Comparison of ENCODE assay signal across 10 cellular contexts in the genomic region with DNA sequence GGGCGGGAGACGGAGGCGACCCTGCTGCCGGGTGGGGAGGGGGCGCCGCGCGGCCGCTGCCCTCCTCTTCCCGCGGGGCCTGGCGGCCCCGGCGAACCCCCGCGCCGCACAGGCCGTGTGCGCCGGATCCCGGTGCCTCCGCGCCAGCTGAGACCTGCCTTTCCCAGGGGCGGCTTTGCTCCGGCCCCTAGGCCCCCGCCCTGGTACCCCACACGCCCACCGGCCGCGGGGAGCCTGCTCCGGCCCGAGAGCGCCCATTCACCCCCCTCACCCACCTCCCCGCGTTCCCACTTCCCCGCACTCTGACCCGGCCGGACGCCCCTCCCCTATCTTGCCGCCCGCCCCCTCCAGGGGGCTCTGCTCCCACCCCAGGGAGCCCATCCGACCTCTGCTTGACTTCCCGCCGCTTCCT. TPM values are rescaled to one million over a fixed set of nuclear protein-coding genes. Genes with fewer than 3 reads are reported as not detected.
A peak's percentile ranks its signal among the peaks of the same experiment; 100 is the strongest.
DNase-seq lines count a peak whose midpoint lies in the region; TF ChIP-seq lines count a peak whose summit lies in the region.
"Had no signal": no experiment of that assay in that cellular context is flagged by ENCODE, and none has a peak within 500 bp of the region (broad histone marks: within the 10 kb centered on the region; RNA-seq: fewer than 3 reads in every experiment).

No MANE protein-coding gene starts in this region.

- H3K27ac ChIP-seq in CD8-positive, alpha-beta memory T cell (ENCODE audit: low read depth, low read length): no peak overlapping the region
- H3K27ac ChIP-seq in HUES48 (ENCODE audit: low read depth, low read length) (no peak overlapping the region), ectodermal cell (ENCODE audit: insufficient read depth, low read depth, low read length, poor library complexity, severe bottlenecking) (no peak overlapping the region), ovary (no peak overlapping the region), thyroid gland (no peak overlapping the region)
- H3K27ac ChIP-seq: neutrophil had no signal

- TF ChIP-seq POLR2A in ovary (IDR thresholded peaks at IDR 0.05): no peak
- TF ChIP-seq POLR2A in thyroid gland (IDR thresholded peaks at IDR 0.05): no peak

- peaks cover 5% of the 10 kb centered on the region for H3K27me3 ChIP-seq in CD8-positive, alpha-beta memory T cell (ENCODE audit: insufficient read depth, low read length, poor library complexity, severe bottlenecking)
- H3K27me3 ChIP-seq in HUES48 (ENCODE audit: control insufficient read depth, insufficient read depth, low read length) (peaks cover 62% of the 10 kb centered on the region), ectodermal cell (ENCODE audit: control insufficient read depth, insufficient read depth, low read length, poor library complexity, severe bottlenecking) (peaks cover 68% of the 10 kb centered on the region), ovary (peaks cover 3% of the 10 kb centered on the region), thyroid gland (peaks cover 10% of the 10 kb centered on the region)

- POLR2A ChIA-PET in CD8-positive, alpha-beta memory T cell (lab: Charles Lee): no interaction called here

- H3K9ac ChIP-seq in HUES48 (ENCODE audit: low read depth, low read length): no peak overlapping the region

- H3K4me3 Mint-ChIP-seq in CD8-positive, alpha-beta memory T cell: peak overlapping the region in 6 of 7 donors; percentile 60 to 92 (median 70)
- no peak overlapping the region for H3K4me3 Mint-ChIP-seq in activated T-helper 1 cell treated with anti-CD3 and anti-CD28 coated beads, Interleukin-12 subunit alpha, Interleukin-12 subunit beta, Interleukin-2, Interleukin-4 antibody, amounts not matched to agents 30 ng/mL and 10 ng/mL and 1 ng/mL, durations not matched to agents 14 hours and 24 hours and 36 hours

- no peak for TF ChIP-seq EP300 in ovary (IDR thresholded peaks at IDR 0.05)

- H3K9me3 Mint-ChIP-seq in CD8-positive, alpha-beta memory T cell: peaks cover 0 to 2% (median 0%) of the 10 kb centered on the region in 5 donors
- no peaks in the 10 kb centered on the region for H3K9me3 Mint-ChIP-seq in activated T-helper 1 cell treated with anti-CD3 and anti-CD28 coated beads, Interleukin-12 subunit alpha, Interleukin-12 subunit beta, Interleukin-2, Interleukin-4 antibody, amounts not matched to agents 30 ng/mL and 10 ng/mL and 1 ng/mL, durations not matched to agents 14 hours and 24 hours and 36 hours

- WGBS in ectodermal cell, 2 experiments: 2% methylated on average over 44 of the region's 44 CpGs
- WGBS in ovary, 3 donors: 0 to 2% (median 0%) methylated on average over 28 to 44 of the region's 44 CpGs
- WGBS in thyroid gland, 2 donors: 3 to 4% methylated on average over 8 to 21 of the region's 44 CpGs

- H3K4me1 Mint-ChIP-seq in CD8-positive, alpha-beta memory T cell: peaks cover 10 to 40% (median 28%) of the 10 kb centered on the region in 3 donors
- peaks cover 5% of the 10 kb centered on the region for H3K4me1 Mint-ChIP-seq in activated T-helper 1 cell treated with anti-CD3 and anti-CD28 coated beads, Interleukin-12 subunit alpha, Interleukin-12 subunit beta, Interleukin-2, Interleukin-4 antibody, amounts not matched to agents 30 ng/mL and 10 ng/mL and 1 ng/mL, durations not matched to agents 14 hours and 24 hours and 36 hours (ENCODE audit: low read depth)

- H3K4me1 ChIP-seq in CD8-positive, alpha-beta memory T cell (ENCODE audit: insufficient read depth, low read length): peaks cover 9% of the 10 kb centered on the region
- H3K4me1 ChIP-seq in HUES48 (ENCODE audit: control insufficient read depth, insufficient read depth, low read length) (no peaks in the 10 kb centered on the region), ectodermal cell (ENCODE audit: control insufficient read depth, insufficient read depth, low read length) (no peaks in the 10 kb centered on the region), ovary (ENCODE audit: insufficient read depth) (peaks cover 3% of the 10 kb centered on the region), thyroid gland (peaks cover 0 to 9% of the 10 kb centered on the region in 2 donors)

- no peak overlapping the region for H3K4me3 ChIP-seq in CD8-positive, alpha-beta memory T cell (ENCODE audit: low read length)
- peak overlapping the region; percentile 57; the same call in 1 of the 2 replicates for H3K4me3 ChIP-seq in HUES48 (ENCODE audit: low read depth, low read length)
- peak overlapping the region; percentile 32 for H3K4me3 ChIP-seq in ectodermal cell (ENCODE audit: insufficient read depth, low read depth, low read length)
- H3K4me3 ChIP-seq in ovary: peak overlapping the region; percentile 14
- no peak overlapping the region for H3K4me3 ChIP-seq in thyroid gland (replicated peaks in 1 of 3)

- CTCF ChIA-PET in CD8-positive, alpha-beta memory T cell (lab: Charles Lee): interaction anchor here (9.6 kb wide), 1 partner anchor 42 kb away, joined by 168 read pairs; no protein-coding TSS in a partner anchor

- no peaks in the 10 kb centered on the region for H3K36me3 ChIP-seq in CD8-positive, alpha-beta memory T cell (ENCODE audit: insufficient read depth, low read length)
- no peaks in the 10 kb centered on the region for H3K36me3 ChIP-seq in HUES48 (ENCODE audit: control insufficient read depth, insufficient read depth, low read length)
- H3K36me3 ChIP-seq in ectodermal cell (ENCODE audit: control insufficient read depth, insufficient read depth, low read length): no peaks in the 10 kb centered on the region
- no peaks in the 10 kb centered on the region for H3K36me3 ChIP-seq in ovary
- H3K36me3 ChIP-seq in thyroid gland: no peaks in the 10 kb centered on the region
- H3K36me3 ChIP-seq: neutrophil had no signal

- DNase-seq in CD8-positive, alpha-beta memory T cell: no peak
- DNase-seq in ovary (no peak), thyroid gland (no peak), amniotic stem cell (lab: John Stamatoyannopoulos, UW) (no peak), GDM1 (lab: John Stamatoyannopoulos, UW) (no peak)
- DNase-seq in activated T-helper 1 cell treated with anti-CD3 and anti-CD28 coated beads, Interleukin-12 subunit alpha, Interleukin-12 subunit beta, Interleukin-2, Interleukin-4 antibody, amounts not matched to agents 30 ng/mL and 10 ng/mL and 1 ng/mL, durations not matched to agents 14 hours and 24 hours and 36 hours (ENCODE audit: low spot score): no peak
- DNase-seq: Kasumi-1 had no signal

- peaks cover 24 to 43% of the 10 kb centered on the region in 2 donors for H3K27me3 Mint-ChIP-seq in CD8-positive, alpha-beta memory T cell
- H3K27me3 Mint-ChIP-seq in activated T-helper 1 cell treated with anti-CD3 and anti-CD28 coated beads, Interleukin-12 subunit alpha, Interleukin-12 subunit beta, Interleukin-2, Interleukin-4 antibody, amounts not matched to agents 30 ng/mL and 10 ng/mL and 1 ng/mL, durations not matched to agents 14 hours and 24 hours and 36 hours (ENCODE audit: insufficient read depth): peaks cover 54% of the 10 kb centered on the region

- H3K27ac Mint-ChIP-seq in CD8-positive, alpha-beta memory T cell: peak overlapping the region in 2 of 8 donors; percentile 43 to 56
- no peak overlapping the region for H3K27ac Mint-ChIP-seq in activated T-helper 1 cell treated with anti-CD3 and anti-CD28 coated beads, Interleukin-12 subunit alpha, Interleukin-12 subunit beta, Interleukin-2, Interleukin-4 antibody, amounts not matched to agents 30 ng/mL and 10 ng/mL and 1 ng/mL, durations not matched to agents 14 hours and 24 hours and 36 hours

- intact Hi-C loops in ovary (cut with DNase I) (no loop called here), thyroid gland (cut with DNase I) (no loop called here)
- intact Hi-C loops in activated T-helper 1 cell treated with anti-CD3 and anti-CD28 coated beads, Interleukin-12 subunit alpha, Interleukin-12 subunit beta, Interleukin-2, Interleukin-4 antibody, amounts not matched to agents 30 ng/mL and 10 ng/mL and 1 ng/mL, durations not matched to agents 14 hours and 24 hours and 36 hours (cut with micrococcal nuclease): no loop called here

- H3K9me3 ChIP-seq in CD8-positive, alpha-beta memory T cell (ENCODE audit: low read length): no peaks in the 10 kb centered on the region
- H3K9me3 ChIP-seq in HUES48 (ENCODE audit: control insufficient read depth, insufficient read depth, low read length) (no peaks in the 10 kb centered on the region), ectodermal cell (ENCODE audit: control insufficient read depth, low read length) (no peaks in the 10 kb centered on the region), ovary (no peaks in the 10 kb centered on the region), thyroid gland (no peaks in the 10 kb centered on the region)
- H3K9me3 ChIP-seq: neutrophil had no signal

- no peak for TF ChIP-seq CTCF in ovary (IDR thresholded peaks at IDR 0.05)
- no peak for TF ChIP-seq CTCF in thyroid gland (IDR thresholded peaks at IDR 0.05)

- no peaks in the 10 kb centered on the region for H3K36me3 Mint-ChIP-seq in CD8-positive, alpha-beta memory T cell
- H3K36me3 Mint-ChIP-seq in activated T-helper 1 cell treated with anti-CD3 and anti-CD28 coated beads, Interleukin-12 subunit alpha, Interleukin-12 subunit beta, Interleukin-2, Interleukin-4 antibody, amounts not matched to agents 30 ng/mL and 10 ng/mL and 1 ng/mL, durations not matched to agents 14 hours and 24 hours and 36 hours (ENCODE audit: low read depth): no peaks in the 10 kb centered on the region

RNA-seq across cellular contexts. Expression of gene HTR6, which starts 0.4 kb away (rescaled TPM):
- not detected for total RNA-seq in CD8-positive, alpha-beta memory T cell
- not detected for polyA plus RNA-seq in CD8-positive, alpha-beta memory T cell
- not detected for polyA plus RNA-seq in ectodermal cell (2013, experiment 1 of 4)
- polyA plus RNA-seq in ectodermal cell (2013, experiment 2 of 4): 0.12 TPM
- not detected for polyA plus RNA-seq in ectodermal cell (2013, experiment 3 of 4)
- not detected for polyA plus RNA-seq in ectodermal cell (2013, experiment 4 of 4)
- total RNA-seq in ovary (not detected), thyroid gland (not detected)
- polyA plus RNA-seq in ovary: not detected
- not detected in 2 replicates for total RNA-seq in activated T-helper 1 cell treated with anti-CD3 and anti-CD28 coated beads, Interleukin-12 subunit alpha, Interleukin-12 subunit beta, Interleukin-2, Interleukin-4 antibody, amounts not matched to agents 30 ng/mL and 10 ng/mL and 1 ng/mL, durations not matched to agents 14 hours and 24 hours and 36 hours

RNA-seq across cellular contexts. Expression of gene NBL1, which starts 20.9 kb away (rescaled TPM):
- 10 to 100 TPM; 35.6 to 36.3 TPM for total RNA-seq in CD8-positive, alpha-beta memory T cell
- polyA plus RNA-seq in CD8-positive, alpha-beta memory T cell: 8.1 TPM
- 5.8 TPM for polyA plus RNA-seq in ectodermal cell (2013, experiment 1 of 4)
- polyA plus RNA-seq in ectodermal cell (2013, experiment 2 of 4): 7.1 TPM
- 3.4 TPM for polyA plus RNA-seq in ectodermal cell (2013, experiment 3 of 4)
- 3.3 TPM for polyA plus RNA-seq in ectodermal cell (2013, experiment 4 of 4)
- total RNA-seq in ovary (100 to 1,000 TPM; 217 to 852 (median 530) TPM), thyroid gland (10 to 100 TPM; 29.4 to 70.4 (median 43.6) TPM)
- polyA plus RNA-seq in ovary: 100 to 1,000 TPM; 127 to 525 TPM
- 53.0 and 55.5 TPM in 2 replicates for total RNA-seq in activated T-helper 1 cell treated with anti-CD3 and anti-CD28 coated beads, Interleukin-12 subunit alpha, Interleukin-12 subunit beta, Interleukin-2, Interleukin-4 antibody, amounts not matched to agents 30 ng/mL and 10 ng/mL and 1 ng/mL, durations not matched to agents 14 hours and 24 hours and 36 hours

Comparison
In these comparisons a context has a peak if more than half of its experiments do, and no peak if none do; other contexts are left out.
1. H3K4me3 ChIP-seq: peak in HUES48 (single experiment), ectodermal cell (single experiment) and ovary (single experiment); none in CD8-positive, alpha-beta memory T cell (single experiment) and thyroid gland (0 of 3).